Comparison of ENCODE assay signal across 1 cellular context in the genomic region with DNA sequence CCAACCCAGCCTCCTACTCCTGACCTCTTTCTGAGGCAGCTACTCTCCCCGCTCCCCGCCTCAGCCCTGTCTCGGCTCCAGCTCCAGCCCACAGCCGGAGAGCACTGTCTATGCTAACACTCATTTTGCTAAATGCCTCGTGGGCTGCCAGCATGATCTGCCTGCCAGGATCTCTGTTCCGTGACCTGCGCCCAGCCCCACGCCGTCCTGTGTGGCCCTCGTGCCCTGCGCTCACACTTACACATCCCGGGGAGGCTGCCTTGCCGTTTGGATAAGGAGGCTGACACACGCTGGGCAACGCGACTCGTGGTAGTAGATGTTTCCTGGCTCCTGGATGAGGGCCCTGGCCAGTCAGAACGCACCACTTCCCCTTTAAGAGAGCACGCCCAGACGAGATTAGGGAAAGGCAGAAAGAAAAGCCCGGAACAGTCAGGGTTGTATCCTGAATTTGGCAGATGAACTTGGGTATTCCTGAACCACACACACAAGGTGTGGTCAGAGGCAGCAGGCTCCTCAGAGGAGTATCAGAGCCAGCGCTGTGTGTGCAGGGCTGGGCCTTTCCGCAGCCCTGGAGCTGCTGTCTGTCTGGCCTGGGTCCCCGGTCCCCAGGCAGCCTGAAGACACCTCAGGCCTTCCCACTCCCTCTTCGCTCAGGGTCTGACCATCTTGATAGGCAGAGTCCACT.
TF ChIP-seq lines count a peak whose summit lies in the region.

No MANE protein-coding gene starts in this region.

TF ChIP-seq in K562, 482 proteins besides CTCF, POLR2A, EP300 and RAD21 (continued from another document and continues in another):
- TF ChIP-seq RBFOX2 (IDR thresholded peaks at IDR 0.05; ENCODE audit: low read depth, low read length): peak; percentile 50
- TF ChIP-seq ZNF24 (IDR thresholded peaks at IDR 0.05): 0 out of 2 replicates have a peak, but pooled peaks have one; percentile 27
- no peak for TF ChIP-seq NCOA6 (IDR thresholded peaks at IDR 0.05)
- no peak for TF ChIP-seq ETV1 (tag; conservative IDR thresholded peaks at IDR 0.05; ENCODE audit: low read depth)
- TF ChIP-seq SRSF9 (IDR thresholded peaks at IDR 0.05; ENCODE audit: borderline replicate concordance, low read depth, low read length): no peak
- TF ChIP-seq PYGO2 (tag; IDR thresholded peaks at IDR 0.05): no peak
- TF ChIP-seq, protein P1, sequence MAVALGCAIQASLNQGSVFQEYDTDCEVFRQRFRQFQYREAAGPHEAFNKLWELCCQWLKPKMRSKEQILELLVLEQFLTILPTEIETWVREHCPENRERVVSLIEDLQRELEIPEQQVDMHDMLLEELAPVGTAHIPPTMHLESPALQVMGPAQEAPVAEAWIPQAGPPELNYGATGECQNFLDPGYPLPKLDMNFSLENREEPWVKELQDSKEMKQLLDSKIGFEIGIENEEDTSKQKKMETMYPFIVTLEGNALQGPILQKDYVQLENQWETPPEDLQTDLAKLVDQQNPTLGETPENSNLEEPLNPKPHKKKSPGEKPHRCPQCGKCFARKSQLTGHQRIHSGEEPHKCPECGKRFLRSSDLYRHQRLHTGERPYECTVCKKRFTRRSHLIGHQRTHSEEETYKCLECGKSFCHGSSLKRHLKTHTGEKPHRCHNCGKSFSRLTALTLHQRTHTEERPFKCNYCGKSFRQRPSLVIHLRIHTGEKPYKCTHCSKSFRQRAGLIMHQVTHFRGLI (CRISPR knock-in tag; IDR thresholded peaks at IDR 0.05): no peak
- TF ChIP-seq HDAC3 (IDR thresholded peaks at IDR 0.05; ENCODE audit: borderline replicate concordance, partially characterized antibody): peak; percentile 33
- TF ChIP-seq MTA2 (IDR thresholded peaks at IDR 0.05; ENCODE audit: low read depth): no peak
- no peak for TF ChIP-seq MEIS2 (IDR thresholded peaks at IDR 0.05; ENCODE audit: partially characterized antibody)
- no peak for TF ChIP-seq NCOA4 (IDR thresholded peaks at IDR 0.05; ENCODE audit: partially characterized antibody)
- TF ChIP-seq ZNF12 (CRISPR knock-in tag; IDR thresholded peaks at IDR 0.05): 0 out of 2 replicates have a peak, but pooled peaks have one; percentile 30
- TF ChIP-seq, protein P2, sequence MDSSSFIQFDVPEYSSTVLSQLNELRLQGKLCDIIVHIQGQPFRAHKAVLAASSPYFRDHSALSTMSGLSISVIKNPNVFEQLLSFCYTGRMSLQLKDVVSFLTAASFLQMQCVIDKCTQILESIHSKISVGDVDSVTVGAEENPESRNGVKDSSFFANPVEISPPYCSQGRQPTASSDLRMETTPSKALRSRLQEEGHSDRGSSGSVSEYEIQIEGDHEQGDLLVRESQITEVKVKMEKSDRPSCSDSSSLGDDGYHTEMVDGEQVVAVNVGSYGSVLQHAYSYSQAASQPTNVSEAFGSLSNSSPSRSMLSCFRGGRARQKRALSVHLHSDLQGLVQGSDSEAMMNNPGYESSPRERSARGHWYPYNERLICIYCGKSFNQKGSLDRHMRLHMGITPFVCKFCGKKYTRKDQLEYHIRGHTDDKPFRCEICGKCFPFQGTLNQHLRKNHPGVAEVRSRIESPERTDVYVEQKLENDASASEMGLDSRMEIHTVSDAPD (CRISPR knock-in tag; IDR thresholded peaks at IDR 0.05): no peak
- TF ChIP-seq FOXM1 (IDR thresholded peaks at IDR 0.05; ENCODE audit: low read depth): peak; percentile 66
- TF ChIP-seq FOXM1 (CRISPR knock-in tag; IDR thresholded peaks at IDR 0.05; ENCODE audit: low read depth): no peak
- TF ChIP-seq, protein P3, sequence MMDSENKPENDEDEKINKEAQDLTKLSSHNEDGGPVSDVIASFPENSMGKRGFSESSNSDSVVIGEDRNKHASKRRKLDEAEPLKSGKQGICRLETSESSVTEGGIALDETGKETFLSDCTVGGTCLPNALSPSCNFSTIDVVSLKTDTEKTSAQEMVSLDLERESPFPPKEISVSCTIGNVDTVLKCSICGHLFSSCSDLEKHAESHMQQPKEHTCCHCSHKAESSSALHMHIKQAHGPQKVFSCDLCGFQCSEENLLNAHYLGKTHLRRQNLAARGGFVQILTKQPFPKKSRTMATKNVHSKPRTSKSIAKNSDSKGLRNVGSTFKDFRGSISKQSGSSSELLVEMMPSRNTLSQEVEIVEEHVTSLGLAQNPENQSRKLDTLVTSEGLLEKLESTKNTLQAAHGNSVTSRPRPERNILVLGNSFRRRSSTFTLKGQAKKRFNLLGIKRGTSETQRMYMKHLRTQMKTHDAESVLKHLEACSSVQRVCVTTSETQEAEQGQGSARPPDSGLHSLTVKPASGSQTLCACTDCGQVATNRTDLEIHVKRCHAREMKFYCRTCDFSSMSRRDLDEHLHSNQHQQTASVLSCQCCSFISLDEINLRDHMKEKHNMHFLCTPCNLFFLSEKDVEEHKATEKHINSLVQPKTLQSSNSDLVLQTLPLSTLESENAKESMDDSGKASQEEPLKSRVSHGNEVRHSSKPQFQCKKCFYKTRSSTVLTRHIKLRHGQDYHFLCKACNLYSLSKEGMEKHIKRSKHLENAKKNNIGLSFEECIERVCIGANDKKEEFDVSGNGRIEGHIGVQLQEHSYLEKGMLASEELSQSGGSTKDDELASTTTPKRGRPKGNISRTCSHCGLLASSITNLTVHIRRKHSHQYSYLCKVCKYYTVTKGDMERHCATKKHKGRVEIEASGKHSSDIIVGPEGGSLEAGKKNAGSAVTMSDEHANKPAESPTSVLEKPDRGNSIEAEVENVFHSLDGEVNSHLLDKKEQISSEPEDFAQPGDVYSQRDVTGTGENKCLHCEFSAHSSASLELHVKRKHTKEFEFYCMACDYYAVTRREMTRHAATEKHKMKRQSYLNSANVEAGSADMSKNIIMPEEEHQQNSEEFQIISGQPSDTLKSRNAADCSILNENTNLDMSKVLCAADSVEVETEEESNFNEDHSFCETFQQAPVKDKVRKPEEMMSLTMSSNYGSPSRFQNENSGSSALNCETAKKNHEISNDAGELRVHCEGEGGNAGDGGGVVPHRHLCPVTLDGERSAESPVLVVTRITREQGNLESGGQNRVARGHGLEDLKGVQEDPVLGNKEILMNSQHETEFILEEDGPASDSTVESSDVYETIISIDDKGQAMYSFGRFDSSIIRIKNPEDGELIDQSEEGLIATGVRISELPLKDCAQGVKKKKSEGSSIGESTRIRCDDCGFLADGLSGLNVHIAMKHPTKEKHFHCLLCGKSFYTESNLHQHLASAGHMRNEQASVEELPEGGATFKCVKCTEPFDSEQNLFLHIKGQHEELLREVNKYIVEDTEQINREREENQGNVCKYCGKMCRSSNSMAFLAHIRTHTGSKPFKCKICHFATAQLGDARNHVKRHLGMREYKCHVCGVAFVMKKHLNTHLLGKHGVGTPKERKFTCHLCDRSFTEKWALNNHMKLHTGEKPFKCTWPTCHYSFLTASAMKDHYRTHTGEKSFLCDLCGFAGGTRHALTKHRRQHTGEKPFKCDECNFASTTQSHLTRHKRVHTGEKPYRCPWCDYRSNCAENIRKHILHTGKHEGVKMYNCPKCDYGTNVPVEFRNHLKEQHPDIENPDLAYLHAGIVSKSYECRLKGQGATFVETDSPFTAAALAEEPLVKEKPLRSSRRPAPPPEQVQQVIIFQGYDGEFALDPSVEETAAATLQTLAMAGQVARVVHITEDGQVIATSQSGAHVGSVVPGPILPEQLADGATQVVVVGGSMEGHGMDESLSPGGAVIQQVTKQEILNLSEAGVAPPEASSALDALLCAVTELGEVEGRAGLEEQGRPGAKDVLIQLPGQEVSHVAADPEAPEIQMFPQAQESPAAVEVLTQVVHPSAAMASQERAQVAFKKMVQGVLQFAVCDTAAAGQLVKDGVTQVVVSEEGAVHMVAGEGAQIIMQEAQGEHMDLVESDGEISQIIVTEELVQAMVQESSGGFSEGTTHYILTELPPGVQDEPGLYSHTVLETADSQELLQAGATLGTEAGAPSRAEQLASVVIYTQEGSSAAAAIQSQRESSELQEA (IDR thresholded peaks at IDR 0.05; ENCODE audit: low read depth): no peak
- TF ChIP-seq, protein P4, sequence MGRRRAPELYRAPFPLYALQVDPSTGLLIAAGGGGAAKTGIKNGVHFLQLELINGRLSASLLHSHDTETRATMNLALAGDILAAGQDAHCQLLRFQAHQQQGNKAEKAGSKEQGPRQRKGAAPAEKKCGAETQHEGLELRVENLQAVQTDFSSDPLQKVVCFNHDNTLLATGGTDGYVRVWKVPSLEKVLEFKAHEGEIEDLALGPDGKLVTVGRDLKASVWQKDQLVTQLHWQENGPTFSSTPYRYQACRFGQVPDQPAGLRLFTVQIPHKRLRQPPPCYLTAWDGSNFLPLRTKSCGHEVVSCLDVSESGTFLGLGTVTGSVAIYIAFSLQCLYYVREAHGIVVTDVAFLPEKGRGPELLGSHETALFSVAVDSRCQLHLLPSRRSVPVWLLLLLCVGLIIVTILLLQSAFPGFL (CRISPR knock-in tag; IDR thresholded peaks at IDR 0.05): no peak
- TF ChIP-seq RB1 (IDR thresholded peaks at IDR 0.05; ENCODE audit: low read depth): no peak
- no peak for TF ChIP-seq OTX1 (CRISPR knock-in tag; IDR thresholded peaks at IDR 0.05)
- no peak for TF ChIP-seq PHF21A (IDR thresholded peaks at IDR 0.05; ENCODE audit: borderline replicate concordance, low read depth)
- no peak for TF ChIP-seq EWSR1 (IDR thresholded peaks at IDR 0.05; ENCODE audit: borderline replicate concordance, low read depth, partially characterized antibody)
- TF ChIP-seq TCFL5 (CRISPR knock-in tag; conservative IDR thresholded peaks at IDR 0.05): no peak
- TF ChIP-seq C11orf30 (IDR thresholded peaks at IDR 0.05; ENCODE audit: low read depth): no peak
- TF ChIP-seq NUFIP1 (IDR thresholded peaks at IDR 0.05; ENCODE audit: partially characterized antibody): no peak
- TF ChIP-seq KDM4B (IDR thresholded peaks at IDR 0.05; ENCODE audit: borderline replicate concordance in 2 of 2, low read depth in 1 of 2): no peak
- TF ChIP-seq TCF7 (IDR thresholded peaks at IDR 0.05; ENCODE audit: borderline replicate concordance): no peak
- no peak for TF ChIP-seq XRCC3 (IDR thresholded peaks at IDR 0.05)
- TF ChIP-seq, protein P5, sequence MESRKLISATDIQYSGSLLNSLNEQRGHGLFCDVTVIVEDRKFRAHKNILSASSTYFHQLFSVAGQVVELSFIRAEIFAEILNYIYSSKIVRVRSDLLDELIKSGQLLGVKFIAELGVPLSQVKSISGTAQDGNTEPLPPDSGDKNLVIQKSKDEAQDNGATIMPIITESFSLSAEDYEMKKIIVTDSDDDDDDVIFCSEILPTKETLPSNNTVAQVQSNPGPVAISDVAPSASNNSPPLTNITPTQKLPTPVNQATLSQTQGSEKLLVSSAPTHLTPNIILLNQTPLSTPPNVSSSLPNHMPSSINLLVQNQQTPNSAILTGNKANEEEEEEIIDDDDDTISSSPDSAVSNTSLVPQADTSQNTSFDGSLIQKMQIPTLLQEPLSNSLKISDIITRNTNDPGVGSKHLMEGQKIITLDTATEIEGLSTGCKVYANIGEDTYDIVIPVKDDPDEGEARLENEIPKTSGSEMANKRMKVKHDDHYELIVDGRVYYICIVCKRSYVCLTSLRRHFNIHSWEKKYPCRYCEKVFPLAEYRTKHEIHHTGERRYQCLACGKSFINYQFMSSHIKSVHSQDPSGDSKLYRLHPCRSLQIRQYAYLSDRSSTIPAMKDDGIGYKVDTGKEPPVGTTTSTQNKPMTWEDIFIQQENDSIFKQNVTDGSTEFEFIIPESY (CRISPR knock-in tag; IDR thresholded peaks at IDR 0.05): peak; percentile 52; the same call in 1 of the 2 replicates
- TF ChIP-seq ZSCAN32 (CRISPR knock-in tag; IDR thresholded peaks at IDR 0.05): no peak
- no peak for TF ChIP-seq ILK (tag; IDR thresholded peaks at IDR 0.05; ENCODE audit: borderline replicate concordance, low read depth)
- peak; percentile 23 for TF ChIP-seq ELF1 (tag; IDR thresholded peaks at IDR 0.05)
- no peak for TF ChIP-seq ZNF3 (CRISPR knock-in tag; IDR thresholded peaks at IDR 0.05)
- TF ChIP-seq ZKSCAN3 (CRISPR knock-in tag; IDR thresholded peaks at IDR 0.05): no peak
- no peak for TF ChIP-seq TAF15 (IDR thresholded peaks at IDR 0.05; ENCODE audit: low read depth, low read length)
- no peak for TF ChIP-seq ZNF717 (CRISPR knock-in tag; IDR thresholded peaks at IDR 0.05)
- no peak for TF ChIP-seq HDAC6 (IDR thresholded peaks at IDR 0.05; ENCODE audit: low read depth, low read length)
- TF ChIP-seq CREM (IDR thresholded peaks at IDR 0.05; ENCODE audit: low read depth): peak; percentile 30
- TF ChIP-seq, protein P6, sequence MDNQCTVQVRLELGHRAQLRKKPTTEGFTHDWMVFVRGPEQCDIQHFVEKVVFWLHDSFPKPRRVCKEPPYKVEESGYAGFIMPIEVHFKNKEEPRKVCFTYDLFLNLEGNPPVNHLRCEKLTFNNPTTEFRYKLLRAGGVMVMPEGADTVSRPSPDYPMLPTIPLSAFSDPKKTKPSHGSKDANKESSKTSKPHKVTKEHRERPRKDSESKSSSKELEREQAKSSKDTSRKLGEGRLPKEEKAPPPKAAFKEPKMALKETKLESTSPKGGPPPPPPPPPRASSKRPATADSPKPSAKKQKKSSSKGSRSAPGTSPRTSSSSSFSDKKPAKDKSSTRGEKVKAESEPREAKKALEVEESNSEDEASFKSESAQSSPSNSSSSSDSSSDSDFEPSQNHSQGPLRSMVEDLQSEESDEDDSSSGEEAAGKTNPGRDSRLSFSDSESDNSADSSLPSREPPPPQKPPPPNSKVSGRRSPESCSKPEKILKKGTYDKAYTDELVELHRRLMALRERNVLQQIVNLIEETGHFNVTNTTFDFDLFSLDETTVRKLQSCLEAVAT (IDR thresholded peaks at IDR 0.05): no peak
- TF ChIP-seq ZNF551 (CRISPR knock-in tag; IDR thresholded peaks at IDR 0.05): no peak
- no peak for TF ChIP-seq PCBP1 (IDR thresholded peaks at IDR 0.05; ENCODE audit: low read depth, low read length, poor library complexity, severe bottlenecking)
- no peak for TF ChIP-seq ASH1L (IDR thresholded peaks at IDR 0.05; ENCODE audit: borderline replicate concordance, low read depth, partially characterized antibody)
- TF ChIP-seq, protein P7, sequence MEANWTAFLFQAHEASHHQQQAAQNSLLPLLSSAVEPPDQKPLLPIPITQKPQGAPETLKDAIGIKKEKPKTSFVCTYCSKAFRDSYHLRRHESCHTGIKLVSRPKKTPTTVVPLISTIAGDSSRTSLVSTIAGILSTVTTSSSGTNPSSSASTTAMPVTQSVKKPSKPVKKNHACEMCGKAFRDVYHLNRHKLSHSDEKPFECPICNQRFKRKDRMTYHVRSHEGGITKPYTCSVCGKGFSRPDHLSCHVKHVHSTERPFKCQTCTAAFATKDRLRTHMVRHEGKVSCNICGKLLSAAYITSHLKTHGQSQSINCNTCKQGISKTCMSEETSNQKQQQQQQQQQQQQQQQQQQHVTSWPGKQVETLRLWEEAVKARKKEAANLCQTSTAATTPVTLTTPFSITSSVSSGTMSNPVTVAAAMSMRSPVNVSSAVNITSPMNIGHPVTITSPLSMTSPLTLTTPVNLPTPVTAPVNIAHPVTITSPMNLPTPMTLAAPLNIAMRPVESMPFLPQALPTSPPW (CRISPR knock-in tag; IDR thresholded peaks at IDR 0.05): no peak
- TF ChIP-seq RNF2 (IDR thresholded peaks at IDR 0.05): 0 out of 2 replicates have a peak, but pooled peaks have one; percentile 35
- TF ChIP-seq ZNF175 (CRISPR knock-in tag; IDR thresholded peaks at IDR 0.05; ENCODE audit: low read depth): no peak
- TF ChIP-seq, protein P8, sequence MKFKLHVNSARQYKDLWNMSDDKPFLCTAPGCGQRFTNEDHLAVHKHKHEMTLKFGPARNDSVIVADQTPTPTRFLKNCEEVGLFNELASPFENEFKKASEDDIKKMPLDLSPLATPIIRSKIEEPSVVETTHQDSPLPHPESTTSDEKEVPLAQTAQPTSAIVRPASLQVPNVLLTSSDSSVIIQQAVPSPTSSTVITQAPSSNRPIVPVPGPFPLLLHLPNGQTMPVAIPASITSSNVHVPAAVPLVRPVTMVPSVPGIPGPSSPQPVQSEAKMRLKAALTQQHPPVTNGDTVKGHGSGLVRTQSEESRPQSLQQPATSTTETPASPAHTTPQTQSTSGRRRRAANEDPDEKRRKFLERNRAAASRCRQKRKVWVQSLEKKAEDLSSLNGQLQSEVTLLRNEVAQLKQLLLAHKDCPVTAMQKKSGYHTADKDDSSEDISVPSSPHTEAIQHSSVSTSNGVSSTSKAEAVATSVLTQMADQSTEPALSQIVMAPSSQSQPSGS (CRISPR knock-in tag; IDR thresholded peaks at IDR 0.05): no peak
- no peak for TF ChIP-seq IFI16 (CRISPR knock-in tag; IDR thresholded peaks at IDR 0.05)
- TF ChIP-seq MCM7 (IDR thresholded peaks at IDR 0.05): no peak
